In the genomic region with DNA sequence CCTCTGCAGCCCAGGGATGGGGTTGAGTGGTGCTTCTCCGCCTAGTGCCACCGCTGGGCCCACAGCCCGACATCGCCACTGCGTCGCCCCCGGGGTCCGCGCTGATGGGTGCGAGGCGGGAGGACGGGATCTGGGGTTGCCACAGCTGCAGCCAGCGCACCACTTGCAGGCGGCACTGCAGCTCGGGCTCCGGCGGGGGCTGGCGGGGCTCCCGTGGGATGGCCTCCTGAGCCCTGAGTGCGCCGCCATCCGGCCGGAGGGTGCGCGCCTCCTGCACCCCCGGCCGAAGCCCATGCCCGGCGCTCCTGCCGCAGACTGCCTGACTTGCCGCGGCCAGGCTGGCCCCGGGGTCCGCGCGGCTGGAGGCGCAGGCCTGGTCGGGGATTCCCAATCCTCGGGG, we compare ENCODE assay signal across 8 cellular contexts. TPM values are rescaled to one million over a fixed set of nuclear protein-coding genes. Genes with fewer than 3 reads are reported as not detected.
DNase-seq lines count a peak whose midpoint lies in the region; ATAC-seq and TF ChIP-seq lines count a peak whose summit lies in the region.
"Not testable (repeated sequence)": the region's sequence is repeated elsewhere in the genome, so short reads cannot be mapped to it uniquely, and the experiment has no call there.

No MANE protein-coding gene starts in this region.

- not testable (repeated sequence) for H3F3A ChIP-seq in MM.1S (ENCODE audit: insufficient read depth, low read length)

- not testable (repeated sequence) for H3K9me3 Mint-ChIP-seq in activated T-cell treated with anti-CD3 and anti-CD28 coated beads, Interleukin-2, amount 50 U/mL, for 72 hours; endodermal cell

- not testable (repeated sequence) for H3K79me2 ChIP-seq in MM.1S (ENCODE audit: low read length)

- H3K9me3 ChIP-seq in AG04450 (ENCODE audit: control insufficient read depth, insufficient read depth, low read length); MM.1S (replicated peaks; ENCODE audit: insufficient read depth, low read length); endodermal cell (ENCODE audit: control insufficient read depth, low read length); liver (ENCODE audit: control insufficient read depth in 4 of 4, low read length in 3 of 4): not testable (repeated sequence)

- H3K27ac ChIP-seq in AG04450 (ENCODE audit: low read depth, low read length); endodermal cell (ENCODE audit: low read depth, low read length): not testable (repeated sequence)
- H3K27ac ChIP-seq in MM.1S (ENCODE audit: low read length), result peak overlapping the region; percentile 79; the same call in 1 of the 2 replicates
- peak overlapping the region; percentile 83 to 88 for H3K27ac ChIP-seq in liver (ENCODE audit: low read depth in 1 of 2, low read length in 2 of 2)
- peak overlapping the region in 20 of 21 experiments; percentile 64 to 94 (median 86) for H3K27ac ChIP-seq in skin epidermis

- ATAC-seq in GM19351 (IDR thresholded peaks at IDR 0.05; ENCODE audit: unreplicated experiment) (peak; percentile 42), HG02885 (IDR thresholded peaks at IDR 0.05; ENCODE audit: poor library complexity, unreplicated experiment) (peak; percentile 58)
- ATAC-seq in activated T-cell treated with anti-CD3 and anti-CD28 coated beads, Interleukin-2, amount 50 U/mL, for 72 hours (replicated peaks in 1 of 2), result peak; percentile 62 to 68

- H3K36me3 ChIP-seq in MM.1S (replicated peaks; ENCODE audit: insufficient read depth, low read length); endodermal cell (ENCODE audit: control insufficient read depth, insufficient read depth, low read length); liver (ENCODE audit: control insufficient read depth in 4 of 4, insufficient read depth in 3 of 4, low read depth in 1 of 4, low read length in 3 of 4): not testable (repeated sequence)

- H3K36me3 Mint-ChIP-seq in activated T-cell treated with anti-CD3 and anti-CD28 coated beads, Interleukin-2, amount 50 U/mL, for 72 hours (ENCODE audit: insufficient read depth in 2 of 2); endodermal cell (ENCODE audit: low read depth): not testable (repeated sequence)

- TF ChIP-seq RAD21 in liver (IDR thresholded peaks at IDR 0.05), result not testable (repeated sequence)

- POLR2A ChIA-PET in AG04450 (lab: Yijun Ruan, JAX), result not testable (repeated sequence)

- not testable (repeated sequence) for H4K20me1 ChIP-seq in MM.1S (ENCODE audit: insufficient read depth, low read length)

- peak overlapping the region; percentile 92 for H3K9ac ChIP-seq in MM.1S (ENCODE audit: low read length)
- H3K9ac ChIP-seq in endodermal cell (ENCODE audit: extremely low read depth, low read length, poor library complexity, severe bottlenecking); liver (ENCODE audit: low read depth in 1 of 2, low read length in 2 of 2): not testable (repeated sequence)

- H2AFZ ChIP-seq in MM.1S (ENCODE audit: low read length), result peak overlapping the region; percentile 100; the same call in 1 of the 2 replicates

- TF ChIP-seq CTCF in AG04450 (IDR thresholded peaks at IDR 0.05; ENCODE audit: low read depth, low read length); MM.1S (IDR thresholded peaks at IDR 0.05; ENCODE audit: low read length); endodermal cell (conservative IDR thresholded peaks at IDR 0.05); liver (IDR thresholded peaks at IDR 0.05; ENCODE audit: low read depth, low read length, missing input control): not testable (repeated sequence)

- DNase-seq in AG04450 (ENCODE audit: low read depth, low spot score); MM.1S; endodermal cell: not testable (repeated sequence)
- DNase-seq in activated T-cell treated with anti-CD3 and anti-CD28 coated beads, Interleukin-2, amount 50 U/mL, for 72 hours, result peak; percentile 42 to 60

- peak overlapping the region; percentile 99; the same call in 1 of the 2 replicates for H3K4me2 ChIP-seq in MM.1S (ENCODE audit: low read depth, low read length)

- H3K4me3 Mint-ChIP-seq in activated T-cell treated with anti-CD3 and anti-CD28 coated beads, Interleukin-2, amount 50 U/mL, for 72 hours, result peak overlapping the region; percentile 95 to 99
- peak overlapping the region; percentile 89 for H3K4me3 Mint-ChIP-seq in endodermal cell

- H3K4me3 ChIP-seq in AG04450 (ENCODE audit: low read depth, low read length), result peak overlapping the region; percentile 62
- peak overlapping the region; percentile 79 for H3K4me3 ChIP-seq in MM.1S (ENCODE audit: low read length)
- peak overlapping the region; percentile 78 for H3K4me3 ChIP-seq in endodermal cell (ENCODE audit: low read length)
- H3K4me3 ChIP-seq in liver (ENCODE audit: low read depth in 1 of 3, low read length in 3 of 3), result peak overlapping the region in 2 of 3 donors; percentile 59 to 77
- H3K4me3 ChIP-seq in skin epidermis, result peak overlapping the region; percentile 46 to 64 (median 57)

- H3K4me1 ChIP-seq in MM.1S (ENCODE audit: low read length); endodermal cell (ENCODE audit: control insufficient read depth, insufficient read depth, low read length); liver (ENCODE audit: control insufficient read depth in 4 of 4, insufficient read depth in 4 of 4, low read length in 3 of 4): not testable (repeated sequence)

- H3K27me3 ChIP-seq in AG04450 (ENCODE audit: control insufficient read depth, insufficient read depth, low read length); MM.1S (replicated peaks; ENCODE audit: insufficient read depth, low read length); endodermal cell (ENCODE audit: control insufficient read depth, insufficient read depth, low read length, poor library complexity, severe bottlenecking); liver (ENCODE audit: control insufficient read depth in 4 of 4, insufficient read depth in 4 of 4, low read length in 3 of 4): not testable (repeated sequence)

- no CpG with 5 or more reads among the region's 39 CpGs for WGBS in endodermal cell (ENCODE audit: insufficient coverage in 1 of 2, insufficient read length in 1 of 2), 2 experiments
- WGBS in liver, result 0% methylated on average over 14 of the region's 39 CpGs

- not testable (repeated sequence) for H3K27ac Mint-ChIP-seq in activated T-cell treated with anti-CD3 and anti-CD28 coated beads, Interleukin-2, amount 50 U/mL, for 72 hours; endodermal cell

- H3K4me1 Mint-ChIP-seq in activated T-cell treated with anti-CD3 and anti-CD28 coated beads, Interleukin-2, amount 50 U/mL, for 72 hours (ENCODE audit: low read depth); endodermal cell: not testable (repeated sequence)

- CTCF ChIA-PET in AG04450 (lab: Charles Lee), result interaction anchor here (0.6 to 2.1 kb wide), 28 partner anchors 9 to 564 kb away, joined by 3 to 39 read pairs (median 5); a partner anchor contains a TSS

- not testable (repeated sequence) for H3K9me2 ChIP-seq in MM.1S (replicated peaks; ENCODE audit: insufficient read depth, low read length)

- H3K27me3 Mint-ChIP-seq in activated T-cell treated with anti-CD3 and anti-CD28 coated beads, Interleukin-2, amount 50 U/mL, for 72 hours (ENCODE audit: low read depth), result peaks cover 27% of the 10 kb centered on the region
- H3K27me3 Mint-ChIP-seq in endodermal cell (ENCODE audit: insufficient read depth), result peaks cover 17% of the 10 kb centered on the region

RNA-seq across cellular contexts. Expression of a gene that starts 0.5 kb away (rescaled TPM):
- polyA plus RNA-seq in AG04450 (2011; rRNA removed) (4.8 and 5.0 TPM in 2 replicates), liver (1 to 10 TPM in 1 of 2 donors, under 1 TPM in 1; 0.27 to 6.7 TPM)
- polyA minus RNA-seq in AG04450 (2011; rRNA and poly(A)+ RNA removed), result 53.8 and 60.2 TPM in 2 replicates
- 10 to 100 TPM; 53.1 to 61.4 TPM for total RNA-seq in activated T-cell treated with anti-CD3 and anti-CD28 coated beads, Interleukin-2, amount 50 U/mL, for 72 hours
- total RNA-seq in endodermal cell (10 to 100 TPM; 21.1 to 32.2 TPM), liver (10 to 100 TPM; 12.0 to 13.4 TPM)
- 14.0 TPM for polyA plus RNA-seq in endodermal cell (2013, experiment 1 of 2)
- polyA plus RNA-seq in endodermal cell (2013, experiment 2 of 2), result 11.8 TPM

RNA-seq across cellular contexts. Expression of a gene that starts 42.6 kb away (rescaled TPM):
- polyA plus RNA-seq in AG04450 (2011; rRNA removed) (0.10 TPM in 1 of 2 replicates, not detected in the other), liver (under 1 TPM; 0.37 to 0.65 TPM)
- 0.09 TPM in 1 of 2 replicates, not detected in the other for polyA minus RNA-seq in AG04450 (2011; rRNA and poly(A)+ RNA removed)
- total RNA-seq in activated T-cell treated with anti-CD3 and anti-CD28 coated beads, Interleukin-2, amount 50 U/mL, for 72 hours, result 10 to 100 TPM; 11.1 to 12.4 TPM
- total RNA-seq in endodermal cell (under 1 TPM in 1 of 2 donors, not detected in 1; 0.33 TPM), liver (1 to 10 TPM in 1 of 2 donors, under 1 TPM in 1; 0.33 to 3.1 TPM)
- not detected for polyA plus RNA-seq in endodermal cell (2013, experiment 1 of 2)
- 0.21 TPM for polyA plus RNA-seq in endodermal cell (2013, experiment 2 of 2)
